20 cellular contexts compared by ENCODE assay signal in the genomic region with DNA sequence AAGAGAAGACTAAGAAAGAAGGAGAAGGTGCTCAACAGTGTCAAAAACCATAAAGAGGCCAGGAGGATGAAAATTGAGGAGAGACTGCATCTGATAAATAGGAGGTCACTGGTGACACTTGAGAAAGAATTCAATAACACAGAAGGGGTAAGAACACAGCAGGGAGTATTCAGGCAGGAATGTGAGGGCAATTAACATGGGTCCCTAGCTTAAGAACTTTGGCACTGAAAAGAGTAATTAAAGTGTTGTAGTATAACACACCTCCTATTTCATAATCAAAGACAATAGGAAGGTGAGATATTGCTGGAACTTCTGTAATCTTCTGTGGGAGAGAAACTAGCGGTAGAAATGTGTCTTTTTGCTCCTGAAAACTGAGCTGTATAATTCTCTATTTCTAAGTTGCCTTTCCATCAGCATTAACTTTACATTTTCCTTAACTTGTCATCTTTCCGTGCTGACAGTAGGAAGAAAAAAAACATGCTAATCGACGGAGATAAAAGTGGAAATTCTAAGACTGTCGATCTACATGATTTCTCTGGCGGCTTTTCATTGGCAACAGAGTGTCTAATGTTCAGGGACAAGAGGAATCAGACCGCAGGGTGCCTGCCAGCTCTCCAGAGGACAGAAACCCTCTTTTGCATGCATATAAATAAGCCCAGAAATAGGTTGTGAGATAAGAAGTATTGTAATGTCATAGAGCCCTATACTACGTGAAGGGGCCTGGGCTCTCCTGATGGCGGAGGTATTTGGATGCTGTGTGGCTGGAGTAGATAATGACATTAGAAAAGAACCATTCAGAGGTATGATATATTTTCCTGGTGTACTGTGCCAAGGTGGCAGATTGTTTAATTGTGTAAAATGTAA.
"Had no signal": no experiment of that assay in that cellular context is flagged by ENCODE, and none has a peak within 500 bp of the region (broad histone marks: within the 10 kb centered on the region; RNA-seq: fewer than 3 reads in every experiment).

No MANE protein-coding gene starts in this region.

- H3K4me3 Mint-ChIP-seq: activated naive CD8-positive, alpha-beta T cell treated with anti-CD3 and anti-CD28 coated beads for 36 hours; activated T-helper 1 cell treated with anti-CD3 and anti-CD28 coated beads, Interleukin-12 subunit alpha, Interleukin-12 subunit beta, Interleukin-2, Interleukin-4 antibody, amounts not matched to agents 30 ng/mL and 10 ng/mL and 1 ng/mL, durations not matched to agents 14 hours and 24 hours and 36 hours; endodermal cell; memory B cell; naive thymus-derived CD8-positive, alpha-beta T cell had no signal

- H3K9me3 ChIP-seq: gastroesophageal sphincter, transverse colon had no signal

- H3K36me3 Mint-ChIP-seq: activated naive CD8-positive, alpha-beta T cell treated with anti-CD3 and anti-CD28 coated beads for 36 hours; memory B cell; naive thymus-derived CD8-positive, alpha-beta T cell had no signal

- H3K27me3 ChIP-seq: brain microvascular endothelial cell, gastroesophageal sphincter, transverse colon had no signal

- H3K4me1 ChIP-seq: gastroesophageal sphincter, transverse colon had no signal

- H3K27ac ChIP-seq: brain microvascular endothelial cell, gastroesophageal sphincter, skin epidermis, transverse colon had no signal

- H3K4me3 ChIP-seq: gastroesophageal sphincter, skin epidermis, transverse colon had no signal

- H3K36me3 ChIP-seq: brain microvascular endothelial cell, gastroesophageal sphincter, transverse colon had no signal

- H3K9me3 Mint-ChIP-seq: activated naive CD8-positive, alpha-beta T cell treated with anti-CD3 and anti-CD28 coated beads for 36 hours; activated T-helper 1 cell treated with anti-CD3 and anti-CD28 coated beads, Interleukin-12 subunit alpha, Interleukin-12 subunit beta, Interleukin-2, Interleukin-4 antibody, amounts not matched to agents 30 ng/mL and 10 ng/mL and 1 ng/mL, durations not matched to agents 14 hours and 24 hours and 36 hours; endodermal cell; memory B cell; naive thymus-derived CD8-positive, alpha-beta T cell had no signal

- H3K4me1 Mint-ChIP-seq: activated naive CD8-positive, alpha-beta T cell treated with anti-CD3 and anti-CD28 coated beads for 36 hours; memory B cell had no signal

- H3K27ac Mint-ChIP-seq: activated naive CD8-positive, alpha-beta T cell treated with anti-CD3 and anti-CD28 coated beads for 36 hours; activated T-helper 1 cell treated with anti-CD3 and anti-CD28 coated beads, Interleukin-12 subunit alpha, Interleukin-12 subunit beta, Interleukin-2, Interleukin-4 antibody, amounts not matched to agents 30 ng/mL and 10 ng/mL and 1 ng/mL, durations not matched to agents 14 hours and 24 hours and 36 hours; endodermal cell; memory B cell; naive thymus-derived CD8-positive, alpha-beta T cell had no signal

- ATAC-seq: activated CD4-positive, CD25-positive, alpha-beta regulatory T cell treated with anti-CD3 and anti-CD28 coated beads, Interleukin-2, amount 50 U/mL, for 24 hours; gastroesophageal sphincter; left lobe of liver; naive thymus-derived CD8-positive, alpha-beta T cell had no signal

- DNase-seq: activated CD4-positive, alpha-beta T cell treated with anti-CD3 and anti-CD28 coated beads, Interleukin-2, amount 50 U/mL, for 1 hour; activated CD8-positive, alpha-beta memory T cell treated with anti-CD3 and anti-CD28 coated beads for 24 hours; activated naive CD8-positive, alpha-beta T cell treated with anti-CD3 and anti-CD28 coated beads for 36 hours; amygdala; brain microvascular endothelial cell; dermis blood vessel endothelial cell; endodermal cell; erythroblast; naive thymus-derived CD8-positive, alpha-beta T cell; nucleus accumbens; stimulated activated CD4-positive, alpha-beta T cell treated with anti-CD3 and anti-CD28 coated beads, Interleukin-15, amount 100 ng/mL, for 24 hours; stimulated activated CD4-positive, alpha-beta T cell treated with anti-CD3 and anti-CD28 coated beads, Interleukin-4, amount 100 ng/mL, for 24 hours; stimulated activated naive CD4-positive, alpha-beta T cell; transverse colon had no signal
